1 cellular context compared by ENCODE assay signal in genomic region chr20:61297981-61298380, GRCh38.
TF ChIP-seq lines count a peak whose summit lies in the region.

No MANE protein-coding gene starts in this region.

TF ChIP-seq in IMR-90, 13 proteins besides CTCF, POLR2A, EP300 and RAD21:
- TF ChIP-seq RFX5 (IDR thresholded peaks at IDR 0.05; ENCODE audit: low read depth, low read length) (no peak), SMC3 (IDR thresholded peaks at IDR 0.05; ENCODE audit: low read depth, low read length) (no peak), MXI1 (IDR thresholded peaks at IDR 0.05; ENCODE audit: borderline replicate concordance, low read depth, low read length) (no peak), FOS (IDR thresholded peaks at IDR 0.05; ENCODE audit: low read depth, low read length) (no peak), CEBPB (IDR thresholded peaks at IDR 0.05; ENCODE audit: low read depth, low read length) (no peak), CHD1 (IDR thresholded peaks at IDR 0.05; ENCODE audit: low read depth, low read length) (no peak), BHLHE40 (IDR thresholded peaks at IDR 0.05; ENCODE audit: low read depth, low read length) (no peak), NFE2L2 (IDR thresholded peaks at IDR 0.05; ENCODE audit: low read depth, low read length) (no peak), MAFK (IDR thresholded peaks at IDR 0.05; ENCODE audit: low read depth, low read length) (no peak), RCOR1 (IDR thresholded peaks at IDR 0.05; ENCODE audit: insufficient replicate concordance, low read length) (no peak)
- TF ChIP-seq, protein P1, sequence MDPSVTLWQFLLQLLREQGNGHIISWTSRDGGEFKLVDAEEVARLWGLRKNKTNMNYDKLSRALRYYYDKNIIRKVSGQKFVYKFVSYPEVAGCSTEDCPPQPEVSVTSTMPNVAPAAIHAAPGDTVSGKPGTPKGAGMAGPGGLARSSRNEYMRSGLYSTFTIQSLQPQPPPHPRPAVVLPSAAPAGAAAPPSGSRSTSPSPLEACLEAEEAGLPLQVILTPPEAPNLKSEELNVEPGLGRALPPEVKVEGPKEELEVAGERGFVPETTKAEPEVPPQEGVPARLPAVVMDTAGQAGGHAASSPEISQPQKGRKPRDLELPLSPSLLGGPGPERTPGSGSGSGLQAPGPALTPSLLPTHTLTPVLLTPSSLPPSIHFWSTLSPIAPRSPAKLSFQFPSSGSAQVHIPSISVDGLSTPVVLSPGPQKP (IDR thresholded peaks at IDR 0.05; ENCODE audit: borderline replicate concordance, low read depth, low read length), result no peak
